8 cellular contexts compared by ENCODE assay signal in the genomic region with DNA sequence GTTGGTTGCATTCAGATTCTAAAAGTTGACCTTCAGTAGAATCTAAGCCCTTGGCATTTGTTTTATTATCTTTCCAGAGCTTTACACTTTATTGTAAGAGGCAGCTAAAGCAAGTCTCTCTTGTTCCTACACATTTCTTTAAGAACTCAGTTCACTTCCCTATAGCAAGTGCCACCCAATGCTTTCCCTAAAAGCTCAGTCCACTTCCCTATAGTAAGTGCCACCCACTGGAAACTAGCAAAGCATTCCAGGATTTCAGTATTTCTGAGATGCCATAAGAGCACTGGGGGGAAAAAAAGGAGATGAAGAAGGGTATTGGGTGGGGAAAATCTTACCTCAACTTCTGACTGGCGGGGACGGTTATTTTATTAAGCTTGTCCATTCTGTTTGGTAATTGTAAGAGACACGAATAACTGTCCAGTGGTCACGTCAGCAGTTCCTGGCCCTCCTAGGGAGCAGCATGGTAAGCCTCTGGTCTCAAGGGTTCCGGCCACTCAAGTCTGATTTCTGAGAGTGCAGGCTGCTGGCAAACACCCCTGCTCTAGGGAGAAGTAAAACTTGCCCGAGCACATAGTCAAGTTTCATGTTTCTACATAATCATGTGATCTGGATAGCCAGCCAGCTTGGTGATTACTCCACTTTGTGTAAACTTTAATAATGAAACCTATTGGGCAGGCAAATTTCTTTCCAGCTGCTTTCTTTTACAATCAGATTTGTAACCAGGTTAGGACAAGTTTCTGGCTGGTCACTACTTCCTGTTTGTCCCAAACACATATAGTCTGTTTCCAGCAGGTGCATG.
A peak's percentile ranks its signal among the peaks of the same experiment; 100 is the strongest.
DNase-seq lines count a peak whose midpoint lies in the region; ATAC-seq and TF ChIP-seq lines count a peak whose summit lies in the region.

A gene (minus strand): TSS at position 553 of the 799 bp plus-strand sequence. CDS start 171 bp downstream, at position 382.

- no peaks in the 10 kb centered on the region for H3K36me3 ChIP-seq in mucosa of rectum (ENCODE audit: control insufficient read depth in 2 of 2, insufficient read depth in 2 of 2, low read length in 2 of 2)
- H3K36me3 ChIP-seq in WERI-Rb-1: no peaks in the 10 kb centered on the region

- peak within 1 kb of the TSS; percentile 86 to 93 for H3K27ac ChIP-seq in mucosa of rectum (ENCODE audit: low read depth in 2 of 2, low read length in 2 of 2)
- no peak within 1 kb of the TSS for H3K27ac ChIP-seq in WERI-Rb-1

- in situ Hi-C loops in T47D (cut with HindIII; ENCODE audit: low pct_unique_long_range_greater_than_20kb, low sequenced_read_pairs): no loop called here

- DNase-seq in D341Med (ENCODE audit: low spot score): peak; percentile 20
- peak; percentile 67 to 98 for DNase-seq in T47D (ENCODE audit: low read depth in 1 of 2, low spot score in 1 of 2)
- no peak for DNase-seq in erythroblast (lab: John Stamatoyannopoulos, UW)
- DNase-seq in WERI-Rb-1: no peak
- no peak for DNase-seq in DMS114 treated with DMSO at 0.1 percent for 48 hours (lab: John Stamatoyannopoulos, UW; ENCODE audit: unreplicated experiment)

- no peak for TF ChIP-seq CTCF in WERI-Rb-1 (IDR thresholded peaks at IDR 0.05; ENCODE audit: low read depth, low read length)

- H3K9ac ChIP-seq in mucosa of rectum (ENCODE audit: low read depth in 1 of 2, low read length in 2 of 2): peak within 1 kb of the TSS; percentile 82

- H3K27me3 ChIP-seq in mucosa of rectum (ENCODE audit: control insufficient read depth in 2 of 2, insufficient read depth in 2 of 2, low read length in 2 of 2) (no peaks in the 10 kb centered on the region), WERI-Rb-1 (ENCODE audit: insufficient read depth, low read depth, severe bottlenecking) (no peaks in the 10 kb centered on the region)

- H3K4me3 ChIP-seq in mucosa of rectum (ENCODE audit: low read length in 2 of 2) (peak within 1 kb of the TSS; percentile 68), WERI-Rb-1 (ENCODE audit: low read depth, low read length) (no peak within 1 kb of the TSS)

- H3K9me3 ChIP-seq in mucosa of rectum (ENCODE audit: control insufficient read depth in 2 of 2, low read length in 2 of 2) (no peaks in the 10 kb centered on the region), WERI-Rb-1 (ENCODE audit: severe bottlenecking) (no peaks in the 10 kb centered on the region)

- peaks cover 36 to 65% of the 10 kb centered on the region in 2 donors for H3K4me1 ChIP-seq in mucosa of rectum (ENCODE audit: control insufficient read depth in 2 of 2, insufficient read depth in 2 of 2, low read length in 2 of 2)

- ATAC-seq in GM19452 (IDR thresholded peaks at IDR 0.05; ENCODE audit: unreplicated experiment): peak; percentile 65
- ATAC-seq in HG03442 (IDR thresholded peaks at IDR 0.05; ENCODE audit: unreplicated experiment): peak; percentile 73

- TF ChIP-seq POLR2A in erythroblast (IDR thresholded peaks at IDR 0.05; ENCODE audit: low read length): no peak

Comparison
In these comparisons a context has a peak if more than half of its experiments do, and no peak if none do; other contexts are left out.
1. DNase-seq: peak in D341Med (single experiment) and T47D (2 of 2); none in erythroblast (0 of 2), WERI-Rb-1 (single experiment) and DMS114 treated with DMSO at 0.1 percent for 48 hours (single experiment).